Comparison of ENCODE assay signal across 22 cellular contexts in genomic region chr18:32918692-32919250, GRCh38.
"Had no signal": no experiment of that assay in that cellular context is flagged by ENCODE, and none has a peak within 500 bp of the region (broad histone marks: within the 10 kb centered on the region; RNA-seq: fewer than 3 reads in every experiment).

No MANE protein-coding gene starts in this region.

- H3K27me3 Mint-ChIP-seq: activated CD4-positive, alpha-beta T cell treated with anti-CD3 and anti-CD28 coated beads, Interleukin-2, amount 10 ng/mL, durations not matched to agents 24 days and 14 days; activated naive CD8-positive, alpha-beta T cell treated with anti-CD3 and anti-CD28 coated beads, Interleukin-2, amount 50 U/mL, for 24 hours; effector memory CD8-positive, alpha-beta T cell had no signal

- H3K9ac ChIP-seq: parathyroid adenoma had no signal

- FAIRE-seq: islet of Langerhans had no signal

- H3K36me3 ChIP-seq: gastroesophageal sphincter, heart right ventricle, neutrophil, sigmoid colon, spleen had no signal

- H3K27me3 ChIP-seq: gastroesophageal sphincter, neutrophil, sigmoid colon, spleen had no signal

- ATAC-seq: activated CD8-positive, alpha-beta T cell treated with anti-CD3 and anti-CD28 coated beads, Interleukin-2, amount 10 ng/mL, durations not matched to agents 7 days and 5 days; activated naive CD8-positive, alpha-beta T cell treated with anti-CD3 and anti-CD28 coated beads, Interleukin-2, amount 50 U/mL, for 24 hours; activated T-helper 17 cell treated with anti-CD3 and anti-CD28 coated beads, Interleukin-2, amount 50 U/mL, for 72 hours; effector memory CD8-positive, alpha-beta T cell; gastroesophageal sphincter; heart right ventricle; left colon had no signal

- H3K4me1 Mint-ChIP-seq: activated CD4-positive, alpha-beta T cell treated with anti-CD3 and anti-CD28 coated beads, Interleukin-2, amount 10 ng/mL, durations not matched to agents 24 days and 14 days; activated T-helper 17 cell treated with anti-CD3 and anti-CD28 coated beads, Interleukin-2, amount 50 U/mL, for 72 hours had no signal

- H3K27ac ChIP-seq: gastroesophageal sphincter, heart right ventricle, neutrophil, parathyroid adenoma, sigmoid colon, spleen had no signal

- H3K4me3 Mint-ChIP-seq: activated CD4-positive, alpha-beta T cell treated with anti-CD3 and anti-CD28 coated beads, Interleukin-2, amount 10 ng/mL, durations not matched to agents 24 days and 14 days; activated CD8-positive, alpha-beta T cell treated with anti-CD3 and anti-CD28 coated beads, Interleukin-2, amount 10 ng/mL, durations not matched to agents 7 days and 5 days; activated naive CD4-positive, alpha-beta T cell treated with anti-CD3 and anti-CD28 coated beads for 36 hours; activated naive CD8-positive, alpha-beta T cell treated with anti-CD3 and anti-CD28 coated beads, Interleukin-2, amount 50 U/mL, for 24 hours; activated T-helper 17 cell treated with anti-CD3 and anti-CD28 coated beads, Interleukin-2, amount 50 U/mL, for 72 hours; effector memory CD8-positive, alpha-beta T cell; T-helper 2 cell treated with Interferon-gamma antibody and Interleukin-4, amounts not matched to agents 5 μg/mL and 100 μg/mL, for 36 hours had no signal

- H3K4me1 ChIP-seq: gastroesophageal sphincter, parathyroid adenoma, sigmoid colon had no signal

- H3K4me3 ChIP-seq: gastroesophageal sphincter, heart right ventricle, lung, sigmoid colon, spleen had no signal

- DNase-seq: activated CD4-positive, alpha-beta T cell treated with anti-CD3 and anti-CD28 coated beads, Interleukin-2, amount 10 ng/mL, durations not matched to agents 24 days and 14 days; activated CD4-positive, CD25-positive, alpha-beta regulatory T cell; activated CD8-positive, alpha-beta T cell treated with anti-CD3 and anti-CD28 coated beads, Interleukin-2, amount 10 ng/mL, durations not matched to agents 7 days and 5 days; activated naive CD4-positive, alpha-beta T cell treated with anti-CD3 and anti-CD28 coated beads for 36 hours; activated naive CD8-positive, alpha-beta T cell treated with anti-CD3 and anti-CD28 coated beads, Interleukin-2, amount 50 U/mL, for 24 hours; aorta; cerebellar nuclear complex; dermis blood vessel endothelial cell; effector memory CD8-positive, alpha-beta T cell; heart right ventricle; left colon; midbrain; sigmoid colon; spleen; stimulated activated CD4-positive, alpha-beta T cell treated with anti-CD3 and anti-CD28 coated beads, Interleukin-1b, Interleukin-23, amount 100 ng/mL, for 48 hours had no signal

- H3K27ac Mint-ChIP-seq: activated CD4-positive, alpha-beta T cell treated with anti-CD3 and anti-CD28 coated beads, Interleukin-2, amount 10 ng/mL, durations not matched to agents 24 days and 14 days; activated CD8-positive, alpha-beta T cell treated with anti-CD3 and anti-CD28 coated beads, Interleukin-2, amount 10 ng/mL, durations not matched to agents 7 days and 5 days; activated naive CD4-positive, alpha-beta T cell treated with anti-CD3 and anti-CD28 coated beads for 36 hours; activated naive CD8-positive, alpha-beta T cell treated with anti-CD3 and anti-CD28 coated beads, Interleukin-2, amount 50 U/mL, for 24 hours; activated T-helper 17 cell treated with anti-CD3 and anti-CD28 coated beads, Interleukin-2, amount 50 U/mL, for 72 hours; effector memory CD8-positive, alpha-beta T cell; T-helper 2 cell treated with Interferon-gamma antibody and Interleukin-4, amounts not matched to agents 5 μg/mL and 100 μg/mL, for 36 hours had no signal

- H3K9me3 Mint-ChIP-seq: activated CD4-positive, alpha-beta T cell treated with anti-CD3 and anti-CD28 coated beads, Interleukin-2, amount 10 ng/mL, durations not matched to agents 24 days and 14 days; activated naive CD4-positive, alpha-beta T cell treated with anti-CD3 and anti-CD28 coated beads for 36 hours; activated naive CD8-positive, alpha-beta T cell treated with anti-CD3 and anti-CD28 coated beads, Interleukin-2, amount 50 U/mL, for 24 hours; T-helper 2 cell treated with Interferon-gamma antibody and Interleukin-4, amounts not matched to agents 5 μg/mL and 100 μg/mL, for 36 hours had no signal

- H3K9me3 ChIP-seq: gastroesophageal sphincter, heart right ventricle, neutrophil, sigmoid colon, spleen had no signal
